ENCODE assay signal across 23 cellular contexts in genomic region chr4:56692576-56692975, GRCh38. TPM values are rescaled to one million over a fixed set of nuclear protein-coding genes. Genes with fewer than 3 reads are reported as not detected.
A peak's percentile ranks its signal among the peaks of the same experiment; 100 is the strongest.
DNase-seq lines count a peak whose midpoint lies in the region; ATAC-seq and TF ChIP-seq lines count a peak whose summit lies in the region.
"Had no signal": no experiment of that assay in that cellular context is flagged by ENCODE, and none has a peak within 500 bp of the region (broad histone marks: within the 10 kb centered on the region; RNA-seq: fewer than 3 reads in every experiment).

No MANE protein-coding gene starts in this region.

- no peak overlapping the region for H3K23ac ChIP-seq in neuronal stem cell (ENCODE audit: low read depth, low read length, poor library complexity)

- peaks cover 4% of the 10 kb centered on the region for H3K4me1 ChIP-seq in endodermal cell (ENCODE audit: control insufficient read depth, insufficient read depth, low read length)
- H3K4me1 ChIP-seq in neuronal stem cell (ENCODE audit: control insufficient read depth in 2 of 2, insufficient read depth in 1 of 2, low read depth in 1 of 2, low read length in 2 of 2) = peaks cover 0 to 8% of the 10 kb centered on the region in 2 donors
- H3K4me1 ChIP-seq: BLaER1 treated with 17β-estradiol and CSF1 and Interleukin-3, amounts not matched to agents 10 nM and 100 nM had no signal

- H3K9ac ChIP-seq in endodermal cell (ENCODE audit: extremely low read depth, low read length, poor library complexity, severe bottlenecking) = no peak overlapping the region
- no peak overlapping the region for H3K9ac ChIP-seq in neuronal stem cell (ENCODE audit: low read depth, low read length, poor library complexity)
- H3K9ac ChIP-seq: BLaER1 treated with 17β-estradiol and CSF1 and Interleukin-3, amounts not matched to agents 10 nM and 100 nM; GM23248 had no signal

- H3K9me3 Mint-ChIP-seq in endodermal cell = peaks cover 7% of the 10 kb centered on the region
- H3K9me3 Mint-ChIP-seq: CD8-positive, alpha-beta T cell had no signal

- H3K4me2 ChIP-seq in neuronal stem cell (ENCODE audit: insufficient read depth, low read length, poor library complexity, severe bottlenecking) = no peak overlapping the region
- H3K4me2 ChIP-seq: BLaER1 treated with 17β-estradiol and CSF1 and Interleukin-3, amounts not matched to agents 10 nM and 100 nM had no signal

- H3K14ac ChIP-seq in neuronal stem cell (ENCODE audit: low read length) = no peak overlapping the region

- 60 to 79% methylated on average over 1 to 3 of the region's 4 CpGs for WGBS in endodermal cell (ENCODE audit: insufficient coverage in 1 of 2, insufficient read length in 1 of 2), 2 experiments
- WGBS in neuronal stem cell (ENCODE audit: extremely low coverage in 2 of 2, insufficient read length in 2 of 2, insufficient replicate concordance in 1 of 2), 2 donors = no CpG with 5 or more reads among the region's 4 CpGs

- H3K79me1 ChIP-seq in neuronal stem cell (ENCODE audit: low read depth, low read length) = no peaks in the 10 kb centered on the region

- H2BK12ac ChIP-seq in neuronal stem cell (ENCODE audit: low read length) = no peak overlapping the region

- no peak overlapping the region for H3K4ac ChIP-seq in neuronal stem cell (ENCODE audit: low read length)

- no peak overlapping the region for H2BK5ac ChIP-seq in neuronal stem cell (ENCODE audit: low read length)

- no peak overlapping the region for H2BK120ac ChIP-seq in neuronal stem cell (ENCODE audit: low read depth, low read length)

- H3K9me3 ChIP-seq in endodermal cell (ENCODE audit: control insufficient read depth, low read length) (no peaks in the 10 kb centered on the region), neuronal stem cell (replicated peaks in 1 of 2; ENCODE audit: control insufficient read depth in 2 of 2, insufficient read depth in 1 of 2, low read depth in 1 of 2, low read length in 2 of 2) (no peaks in the 10 kb centered on the region)

- no peak overlapping the region for H2AK5ac ChIP-seq in neuronal stem cell (ENCODE audit: low read depth, low read length)

- no peak overlapping the region for H3K4me3 ChIP-seq in endodermal cell (ENCODE audit: low read length)
- no peak overlapping the region for H3K4me3 ChIP-seq in neuronal stem cell (ENCODE audit: low read length in 2 of 2)
- H3K4me3 ChIP-seq: BLaER1 treated with 17β-estradiol and CSF1 and Interleukin-3, amounts not matched to agents 10 nM and 100 nM; GM23248 had no signal

- ATAC-seq in HG03565 (IDR thresholded peaks at IDR 0.05; ENCODE audit: unreplicated experiment) = no peak
- ATAC-seq in HG02938 (IDR thresholded peaks at IDR 0.05; ENCODE audit: unreplicated experiment) = no peak
- ATAC-seq: CD8-positive, alpha-beta T cell; HCT116; Right ventricle myocardium inferior had no signal

- no peak overlapping the region for H3K4me3 Mint-ChIP-seq in endodermal cell
- H3K4me3 Mint-ChIP-seq: CD8-positive, alpha-beta T cell had no signal

- peaks cover 7% of the 10 kb centered on the region for H3K27me3 ChIP-seq in endodermal cell (ENCODE audit: control insufficient read depth, insufficient read depth, low read length, poor library complexity, severe bottlenecking)
- H3K27me3 ChIP-seq in neuronal stem cell (ENCODE audit: control insufficient read depth in 3 of 3, insufficient read depth in 3 of 3, low read depth in 1 of 3, low read length in 3 of 3) = no peaks in the 10 kb centered on the region
- H3K27me3 ChIP-seq: BLaER1 treated with 17β-estradiol and CSF1 and Interleukin-3, amounts not matched to agents 10 nM and 100 nM had no signal

- H4K8ac ChIP-seq in neuronal stem cell (ENCODE audit: low read depth, low read length) = no peak overlapping the region

- no peaks in the 10 kb centered on the region for H3K36me3 Mint-ChIP-seq in endodermal cell (ENCODE audit: low read depth)
- H3K36me3 Mint-ChIP-seq: CD8-positive, alpha-beta T cell had no signal

- peaks cover 21% of the 10 kb centered on the region for H3K4me1 Mint-ChIP-seq in endodermal cell

- H2BK15ac ChIP-seq in neuronal stem cell (ENCODE audit: low read length) = no peak overlapping the region

- H4K91ac ChIP-seq in neuronal stem cell (ENCODE audit: low read depth, low read length, poor library complexity) = no peak overlapping the region

- no peak overlapping the region for H3K18ac ChIP-seq in neuronal stem cell (ENCODE audit: low read length)

- H3K27me3 Mint-ChIP-seq in endodermal cell (ENCODE audit: insufficient read depth) = peaks cover 23% of the 10 kb centered on the region

- DNase-seq in D341Med (ENCODE audit: low spot score) (peak; percentile 46), NCI-H524 (lab: John Stamatoyannopoulos, UW) (peak; percentile 88 to 91), endodermal cell (no peak), neuronal stem cell (ENCODE audit: low spot score) (no peak), AML-193 (lab: John Stamatoyannopoulos, UW) (no peak)
- DNase-seq: CD8-positive, alpha-beta T cell; GF-D8; GM23248; MM.1S; NCI-H1092; NCI-H1436 treated with DMSO at 0.1 percent for 48 hours; NCI-H2029; NCI-H526 treated with DMSO at 0.1 percent for 48 hours; SW 1271 had no signal

- H2AFZ ChIP-seq in neuronal stem cell (ENCODE audit: low read length) = no peak overlapping the region
- H2AFZ ChIP-seq: GM23248 had no signal

- H3K27ac Mint-ChIP-seq in endodermal cell = peak overlapping the region; percentile 42
- H3K27ac Mint-ChIP-seq: CD8-positive, alpha-beta T cell had no signal

- H3K27ac ChIP-seq in endodermal cell (ENCODE audit: low read depth, low read length) = no peak overlapping the region
- peak overlapping the region; percentile 44 for H3K27ac ChIP-seq in neuronal stem cell (replicated peaks; ENCODE audit: low read length)
- H3K27ac ChIP-seq: BLaER1 treated with 17β-estradiol and CSF1 and Interleukin-3, amounts not matched to agents 10 nM and 100 nM; GM23248 had no signal

- TF ChIP-seq CTCF in endodermal cell (conservative IDR thresholded peaks at IDR 0.05) = no peak

- H3K36me3 ChIP-seq in endodermal cell (ENCODE audit: control insufficient read depth, insufficient read depth, low read length) = no peaks in the 10 kb centered on the region
- H3K36me3 ChIP-seq in neuronal stem cell (replicated peaks in 1 of 2; ENCODE audit: control insufficient read depth in 2 of 2, insufficient read depth in 2 of 2, low read length in 2 of 2) = no peaks in the 10 kb centered on the region
- H3K36me3 ChIP-seq: BLaER1 treated with 17β-estradiol and CSF1 and Interleukin-3, amounts not matched to agents 10 nM and 100 nM had no signal

RNA-seq across cellular contexts. Expression of gene HOPX, which starts 11.5 kb away (rescaled TPM):
- total RNA-seq in endodermal cell = not detected
- 0.78 TPM for polyA plus RNA-seq in endodermal cell (2013, experiment 1 of 2)
- polyA plus RNA-seq in endodermal cell (2013, experiment 2 of 2) = 0.75 TPM
- 1.4 TPM for polyA plus RNA-seq in neuronal stem cell (2013, experiment 1 of 2)
- 1.2 TPM for polyA plus RNA-seq in neuronal stem cell (2013, experiment 2 of 2)
- total RNA-seq: A673, Daoy, GM23248, OCI-LY7, SK-MEL-5 had no signal
- polyA plus RNA-seq: GM23248 had no signal

Comparison
In these comparisons a context has a peak if more than half of its experiments do, and no peak if none do; other contexts are left out.
1. DNase-seq: peak in D341Med (single experiment) and NCI-H524 (2 of 2); none in endodermal cell (single experiment), neuronal stem cell (single experiment) and AML-193 (0 of 2).